In the genomic region with DNA sequence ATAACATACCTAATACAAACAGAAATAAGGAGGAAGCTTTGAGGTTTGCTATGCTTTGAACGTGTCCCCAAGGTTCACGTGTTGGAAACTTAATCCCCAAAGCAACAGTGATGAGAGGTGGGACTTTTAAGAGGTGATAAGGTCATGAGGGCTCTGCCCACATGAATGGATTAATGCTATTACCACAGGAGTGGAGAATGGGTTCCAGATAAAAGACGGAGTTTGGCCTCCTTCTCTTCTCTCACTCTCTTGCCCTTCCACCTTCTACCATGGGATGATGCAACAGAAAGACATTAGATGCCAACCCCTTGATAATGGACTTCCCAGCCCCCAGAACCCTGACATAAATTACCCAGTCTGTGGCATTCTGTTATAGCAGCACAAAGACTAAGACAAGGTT, we compare ENCODE assay signal across 1 cellular context.
A peak's percentile ranks its signal among the peaks of the same experiment; 100 is the strongest.
TF ChIP-seq lines count a peak whose summit lies in the region.

No MANE protein-coding gene starts in this region.

TF ChIP-seq in HCT116, 20 proteins besides CTCF, POLR2A, EP300 and RAD21:
- TF ChIP-seq REST (IDR thresholded peaks at IDR 0.05; ENCODE audit: low read depth) = no peak
- TF ChIP-seq, protein P1, sequence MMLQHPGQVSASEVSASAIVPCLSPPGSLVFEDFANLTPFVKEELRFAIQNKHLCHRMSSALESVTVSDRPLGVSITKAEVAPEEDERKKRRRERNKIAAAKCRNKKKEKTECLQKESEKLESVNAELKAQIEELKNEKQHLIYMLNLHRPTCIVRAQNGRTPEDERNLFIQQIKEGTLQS (IDR thresholded peaks at IDR 0.05) = peak; percentile 49; the same call in 1 of the 2 replicates
- no peak for TF ChIP-seq FOSL1 (IDR thresholded peaks at IDR 0.05; ENCODE audit: low read depth)
- TF ChIP-seq POLR2AphosphoS5 (IDR thresholded peaks at IDR 0.05; ENCODE audit: low read depth, low read length) = peak; percentile 41; the same call in 1 of the 2 replicates
- 0 out of 2 replicates have a peak, but pooled peaks have one; percentile 16 for TF ChIP-seq JUND (IDR thresholded peaks at IDR 0.05)
- TF ChIP-seq CEBPB (IDR thresholded peaks at IDR 0.05; ENCODE audit: low read depth) = peak; percentile 90
- peak; percentile 49 for TF ChIP-seq SP1 (IDR thresholded peaks at IDR 0.05; ENCODE audit: low read depth)
- TF ChIP-seq MAX (IDR thresholded peaks at IDR 0.05) = peak; percentile 37
- peak; percentile 24 for TF ChIP-seq TCF7L2 (IDR thresholded peaks at IDR 0.05; ENCODE audit: borderline replicate concordance, extremely low read depth, insufficient read depth, insufficient read length)
